7 cellular contexts compared by ENCODE assay signal in genomic region chr10:31134303-31134928, GRCh38.
A peak's percentile ranks its signal among the peaks of the same experiment; 100 is the strongest.
DNase-seq lines count a peak whose midpoint lies in the region; ATAC-seq and TF ChIP-seq lines count a peak whose summit lies in the region.

No MANE protein-coding gene starts in this region.

- WGBS in heart right ventricle, 2 donors = 16 to 17% methylated on average over 23 of the region's 23 CpGs

- peaks cover 11% of the 10 kb centered on the region for H3K4me1 ChIP-seq in GM23338 (ENCODE audit: insufficient read depth)
- H3K4me1 ChIP-seq in heart right ventricle = peaks cover 6 to 37% (median 25%) of the 10 kb centered on the region in 9 donors

- ATAC-seq in GM23338 (peak; percentile 88), heart right ventricle (peak; percentile 53 to 74 (median 62)), HG03025 (IDR thresholded peaks at IDR 0.05; ENCODE audit: low FRiP score, unreplicated experiment) (no peak)
- peak; percentile 50 to 66 for ATAC-seq in activated naive CD4-positive, alpha-beta T cell treated with anti-CD3 and anti-CD28 coated beads, Interleukin-2, amount 50 U/mL, for 72 hours

- H3F3A ChIP-seq in GM23338 (replicated peaks; ENCODE audit: low read depth) = 0 out of 2 replicates have a peak, but pooled peaks cover 5% of the 10 kb centered on the region

- H3K9me2 ChIP-seq in GM23338 (ENCODE audit: insufficient read depth) = no peaks in the 10 kb centered on the region

- DNase-seq in GM06990 (ENCODE audit: extremely low read depth, insufficient read length) (peak; percentile 46), GM23338 (ENCODE audit: low spot score) (peak; percentile 57), NCI-H2227 treated with DMSO at 0.1 percent for 48 hours (lab: John Stamatoyannopoulos, UW) (peak; percentile 35), heart right ventricle (peak in 1 of 2 donors; percentile 72), osteocyte (ENCODE audit: extremely low spot score, unreplicated experiment) (no peak)
- no peak for DNase-seq in activated naive CD4-positive, alpha-beta T cell treated with anti-CD3 and anti-CD28 coated beads, Interleukin-2, amount 50 U/mL, for 72 hours (ENCODE audit: low spot score in 2 of 2)

- H3K9me3 Mint-ChIP-seq in GM23338 (no peaks in the 10 kb centered on the region), osteocyte (ENCODE audit: unreplicated experiment) (no peaks in the 10 kb centered on the region)
- no peaks in the 10 kb centered on the region for H3K9me3 Mint-ChIP-seq in activated naive CD4-positive, alpha-beta T cell treated with anti-CD3 and anti-CD28 coated beads, Interleukin-2, amount 50 U/mL, for 72 hours

- peak overlapping the region; percentile 81 for H3K4me2 ChIP-seq in GM23338

- TF ChIP-seq CTCF in GM06990 (IDR thresholded peaks at IDR 0.05; ENCODE audit: insufficient read depth, low read length, poor library complexity, severe bottlenecking) = no peak
- TF ChIP-seq CTCF in GM23338 (conservative IDR thresholded peaks at IDR 0.05; ENCODE audit: low read depth in 2 of 2) = no peak
- TF ChIP-seq CTCF in heart right ventricle (IDR thresholded peaks at IDR 0.05) = no peak
- no peak for TF ChIP-seq CTCF in osteocyte (IDR thresholded peaks at IDR 0.05)

- H3K36me3 Mint-ChIP-seq in GM23338 (ENCODE audit: low read depth) (no peaks in the 10 kb centered on the region), osteocyte (ENCODE audit: unreplicated experiment) (no peaks in the 10 kb centered on the region)
- H3K36me3 Mint-ChIP-seq in activated naive CD4-positive, alpha-beta T cell treated with anti-CD3 and anti-CD28 coated beads, Interleukin-2, amount 50 U/mL, for 72 hours = no peaks in the 10 kb centered on the region

- intact Hi-C loops in heart right ventricle (cut with DNase I) = loop anchor here in 4 of 10 donors (5.0 to 10.0 kb wide), 4 partner anchors 100 to 350 kb away; partner anchors contain the start of genes ZNF438 (in 2 of the 4) and ZEB1 (in 1 of the 4)

- H4K20me1 ChIP-seq in GM23338 (replicated peaks; ENCODE audit: insufficient read depth) = no peaks in the 10 kb centered on the region

- no peaks in the 10 kb centered on the region for H3K9me3 ChIP-seq in heart right ventricle

- H3K4me3 Mint-ChIP-seq in GM23338 (peak overlapping the region; percentile 67), osteocyte (ENCODE audit: unreplicated experiment) (peak overlapping the region; percentile 47)

- H3K4me3 ChIP-seq in GM06990 (replicated peaks; ENCODE audit: low read depth, low read length) (peak overlapping the region; percentile 63), GM23338 (peak overlapping the region; percentile 66), heart right ventricle (peak overlapping the region; percentile 11 to 58 (median 51))

- H3K79me2 ChIP-seq in GM23338 (replicated peaks; ENCODE audit: insufficient read depth) = no peaks in the 10 kb centered on the region

- H3K4me1 Mint-ChIP-seq in GM23338 (peaks cover 18% of the 10 kb centered on the region), osteocyte (ENCODE audit: unreplicated experiment) (peaks cover 40% of the 10 kb centered on the region)

- H3K27me3 Mint-ChIP-seq in GM23338 (ENCODE audit: insufficient read depth, low read depth, poor library complexity) = peaks cover 13% of the 10 kb centered on the region
- no peaks in the 10 kb centered on the region for H3K27me3 Mint-ChIP-seq in osteocyte (ENCODE audit: unreplicated experiment)

- no peaks in the 10 kb centered on the region for H3K36me3 ChIP-seq in GM06990 (ENCODE audit: control insufficient read depth, insufficient read depth, low read length)
- H3K36me3 ChIP-seq in GM23338 (ENCODE audit: insufficient read depth) = no peaks in the 10 kb centered on the region
- no peaks in the 10 kb centered on the region for H3K36me3 ChIP-seq in heart right ventricle

- peak overlapping the region; percentile 76; the same call in 1 of the 2 replicates for H3K27ac ChIP-seq in GM23338 (ENCODE audit: low read depth)
- H3K27ac ChIP-seq in heart right ventricle = peak overlapping the region; percentile 65 to 93 (median 90)

- peak overlapping the region; percentile 96 for H3K27ac Mint-ChIP-seq in GM23338
- peak overlapping the region; percentile 79 to 89 for H3K27ac Mint-ChIP-seq in activated naive CD4-positive, alpha-beta T cell treated with anti-CD3 and anti-CD28 coated beads, Interleukin-2, amount 50 U/mL, for 72 hours
- peak overlapping the region; percentile 92 for H3K27ac Mint-ChIP-seq in osteocyte (ENCODE audit: unreplicated experiment)

- H3K27me3 ChIP-seq in GM06990 (replicated peaks; ENCODE audit: control insufficient read depth, insufficient read depth, low read length) (no peaks in the 10 kb centered on the region), GM23338 (ENCODE audit: insufficient read depth) (0 out of 2 replicates have a peak, but pooled peaks cover 3% of the 10 kb centered on the region), heart right ventricle (no peaks in the 10 kb centered on the region)

- H2AFZ ChIP-seq in GM23338 = peak overlapping the region; percentile 96

TF ChIP-seq in GM23338, 12 proteins besides CTCF, POLR2A, EP300 and RAD21 (continues in another document):
- TF ChIP-seq JUNB (IDR thresholded peaks at IDR 0.05; ENCODE audit: unreplicated experiment) (no peak), EZH2phosphoT487 (IDR thresholded peaks at IDR 0.05; ENCODE audit: unreplicated experiment) (no peak), STAT1 (IDR thresholded peaks at IDR 0.05; ENCODE audit: unreplicated experiment) (no peak), EZH2 (IDR thresholded peaks at IDR 0.05; ENCODE audit: low read depth, unreplicated experiment) (no peak), NANOG (IDR thresholded peaks at IDR 0.05; ENCODE audit: borderline replicate concordance) (no peak), POLR2AphosphoS5 (IDR thresholded peaks at IDR 0.05; ENCODE audit: low read depth) (no peak), ZNF114 (CRISPR knock-in tag; IDR thresholded peaks at IDR 0.05) (no peak)
- TF ChIP-seq, protein P1, sequence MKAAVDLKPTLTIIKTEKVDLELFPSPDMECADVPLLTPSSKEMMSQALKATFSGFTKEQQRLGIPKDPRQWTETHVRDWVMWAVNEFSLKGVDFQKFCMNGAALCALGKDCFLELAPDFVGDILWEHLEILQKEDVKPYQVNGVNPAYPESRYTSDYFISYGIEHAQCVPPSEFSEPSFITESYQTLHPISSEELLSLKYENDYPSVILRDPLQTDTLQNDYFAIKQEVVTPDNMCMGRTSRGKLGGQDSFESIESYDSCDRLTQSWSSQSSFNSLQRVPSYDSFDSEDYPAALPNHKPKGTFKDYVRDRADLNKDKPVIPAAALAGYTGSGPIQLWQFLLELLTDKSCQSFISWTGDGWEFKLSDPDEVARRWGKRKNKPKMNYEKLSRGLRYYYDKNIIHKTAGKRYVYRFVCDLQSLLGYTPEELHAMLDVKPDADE (IDR thresholded peaks at IDR 0.05) = no peak

Comparison
In these comparisons a context has a peak if more than half of its experiments do, and no peak if none do; other contexts are left out.
1. DNase-seq: peak in GM06990 (single experiment), GM23338 (single experiment) and NCI-H2227 treated with DMSO at 0.1 percent for 48 hours (single experiment); none in activated naive CD4-positive, alpha-beta T cell treated with anti-CD3 and anti-CD28 coated beads, Interleukin-2, amount 50 U/mL, for 72 hours (0 of 2) and osteocyte (single experiment).
2. Peak in every context shown above with its lines, with median percentiles within 50 percentile points of each other: H3K4me3 ChIP-seq and H3K27ac Mint-ChIP-seq.